Comparison of ENCODE assay signal across 1 cellular context in genomic region chr3:49839193-49839809, GRCh38.
TF ChIP-seq lines count a peak whose summit lies in the region.

No MANE protein-coding gene starts in this region.

TF ChIP-seq in Ishikawa, 13 proteins besides CTCF, POLR2A, EP300 and RAD21:
- TF ChIP-seq YY1 (IDR thresholded peaks at IDR 0.05; ENCODE audit: low read depth) (0 out of 2 replicates have a peak, but pooled peaks have one; percentile 52), USF1 (IDR thresholded peaks at IDR 0.05) (no peak), NFIC (IDR thresholded peaks at IDR 0.05) (peak; percentile 49; the same call in 1 of the 2 replicates), MAX (IDR thresholded peaks at IDR 0.05) (no peak), ZBTB7A (IDR thresholded peaks at IDR 0.05; ENCODE audit: low read depth) (no peak)
